Comparison of ENCODE assay signal across 16 cellular contexts in genomic region chr12:113857371-113857770, GRCh38.
DNase-seq lines count a peak whose midpoint lies in the region; TF ChIP-seq lines count a peak whose summit lies in the region.
"Had no signal": no experiment of that assay in that cellular context is flagged by ENCODE, and none has a peak within 500 bp of the region (broad histone marks: within the 10 kb centered on the region; RNA-seq: fewer than 3 reads in every experiment).

No MANE protein-coding gene starts in this region.

- H3K4me1 ChIP-seq in osteoblast (ENCODE audit: insufficient read depth, low read length) = peaks cover 12% of the 10 kb centered on the region
- peaks cover 0 to 32% (median 4%) of the 10 kb centered on the region in 4 donors for H3K4me1 ChIP-seq in sigmoid colon

- WGBS in sigmoid colon, 2 donors = 92 to 94% methylated on average over 12 of the region's 12 CpGs

- intact Hi-C loops in sigmoid colon (cut with DNase I) = no loop called here

- H3K27me3 ChIP-seq in osteoblast (ENCODE audit: insufficient read depth, low read length) (no peaks in the 10 kb centered on the region), sigmoid colon (no peaks in the 10 kb centered on the region)
- H3K27me3 ChIP-seq: SJSA1 had no signal

- DNase-seq in NCI-H2029 (lab: John Stamatoyannopoulos, UW) = peak; percentile 27
- no peak for DNase-seq in NCI-H2029 treated with DMSO at 0.1 percent for 48 hours (lab: John Stamatoyannopoulos, UW)
- peak; percentile 90 for DNase-seq in G401 (ENCODE audit: low spot score)
- peak; percentile 67 for DNase-seq in NCI-H69 (lab: John Stamatoyannopoulos, UW)
- DNase-seq in osteoblast (ENCODE audit: insufficient read length, low spot score, missing footprints) = peak; percentile 30
- no peak for DNase-seq in sigmoid colon
- no peak for DNase-seq in GM13976 (ENCODE audit: low spot score)
- DNase-seq: Calu3; CD4-positive, alpha-beta memory T cell; KG1; NCI-H187 treated with DMSO at 0.1 percent for 48 hours; NCI-H526 treated with DMSO at 0.1 percent for 48 hours; PC-3; T-helper 2 cell had no signal

- H3K4me3 ChIP-seq in osteoblast (ENCODE audit: insufficient read depth, low read length) = no peak overlapping the region
- no peak overlapping the region for H3K4me3 ChIP-seq in sigmoid colon
- H3K4me3 ChIP-seq: SJSA1 had no signal

- in situ Hi-C loops in G401 (cut with HindIII; ENCODE audit: low sequenced_read_pairs) (no loop called here), GM13976 (cut with MboI; ENCODE audit: low sequenced_read_pairs, unreplicated experiment) (no loop called here)

- H2AFZ ChIP-seq in osteoblast (ENCODE audit: low read length) = no peak overlapping the region

- H4K20me1 ChIP-seq in osteoblast (ENCODE audit: insufficient read depth, low read length) = peaks cover 7% of the 10 kb centered on the region

- TF ChIP-seq POLR2A in sigmoid colon (IDR thresholded peaks at IDR 0.05) = no peak

- no peak for TF ChIP-seq EP300 in sigmoid colon (IDR thresholded peaks at IDR 0.05)

- H3K9me3 ChIP-seq in osteoblast (ENCODE audit: low read depth, low read length) = no peaks in the 10 kb centered on the region
- H3K9me3 ChIP-seq in sigmoid colon = no peaks in the 10 kb centered on the region
- H3K9me3 ChIP-seq: SJSA1 had no signal

- H3K4me2 ChIP-seq in osteoblast (ENCODE audit: insufficient read depth, low read length) = no peak overlapping the region

- H3K27ac ChIP-seq in osteoblast (ENCODE audit: low read depth, low read length) = no peak overlapping the region
- no peak overlapping the region for H3K27ac ChIP-seq in sigmoid colon
- H3K27ac ChIP-seq: RWPE1, SJSA1 had no signal

- no peaks in the 10 kb centered on the region for H3K79me2 ChIP-seq in osteoblast (ENCODE audit: insufficient read depth, low read length)

- peaks cover 3% of the 10 kb centered on the region for H3K36me3 ChIP-seq in osteoblast (ENCODE audit: insufficient read depth, low read length)
- peaks cover 0 to 23% (median 5%) of the 10 kb centered on the region in 4 donors for H3K36me3 ChIP-seq in sigmoid colon

- TF ChIP-seq CTCF in osteoblast (IDR thresholded peaks at IDR 0.05; ENCODE audit: extremely low read depth, low read depth, low read length) = no peak
- TF ChIP-seq CTCF in sigmoid colon (IDR thresholded peaks at IDR 0.05) = no peak
- TF ChIP-seq CTCF in GM13976 (IDR thresholded peaks at IDR 0.05; ENCODE audit: borderline replicate concordance, control extremely low read depth, extremely low read depth, insufficient read depth, missing control alignments) = no peak

Comparison
In these comparisons a context has a peak if more than half of its experiments do, and no peak if none do; other contexts are left out.
1. DNase-seq: peak in NCI-H2029 (single experiment), G401 (single experiment), NCI-H69 (single experiment) and osteoblast (single experiment); none in NCI-H2029 treated with DMSO at 0.1 percent for 48 hours (single experiment), sigmoid colon (single experiment) and GM13976 (single experiment).